ENCODE assay signal across 8 cellular contexts in genomic region chr9:117073539-117074336, GRCh38.
DNase-seq lines count a peak whose midpoint lies in the region; ATAC-seq and TF ChIP-seq lines count a peak whose summit lies in the region.

No MANE protein-coding gene starts in this region.

- no peaks in the 10 kb centered on the region for H3K4me1 Mint-ChIP-seq in naive thymus-derived CD4-positive, alpha-beta T cell
- no peaks in the 10 kb centered on the region for H3K4me1 Mint-ChIP-seq in activated CD4-positive, alpha-beta memory T cell treated with anti-CD3 and anti-CD28 coated beads for 36 hours (ENCODE audit: low read depth)

- no peak overlapping the region for H2AFZ ChIP-seq in PC-3 (ENCODE audit: low read length)

- H3K4me2 ChIP-seq in PC-3 (ENCODE audit: low read length) = no peak overlapping the region

- no peak overlapping the region for H3K27ac Mint-ChIP-seq in naive thymus-derived CD4-positive, alpha-beta T cell
- H3K27ac Mint-ChIP-seq in activated CD4-positive, alpha-beta memory T cell treated with anti-CD3 and anti-CD28 coated beads for 36 hours = no peak overlapping the region

- no peaks in the 10 kb centered on the region for H4K20me1 ChIP-seq in PC-3 (ENCODE audit: low read length)

- peaks cover 0 to 14% (median 0%) of the 10 kb centered on the region in 5 donors for H3K36me3 Mint-ChIP-seq in naive thymus-derived CD4-positive, alpha-beta T cell
- H3K36me3 Mint-ChIP-seq in activated CD4-positive, alpha-beta memory T cell treated with anti-CD3 and anti-CD28 coated beads for 36 hours = no peaks in the 10 kb centered on the region

- POLR2A ChIA-PET in PC-3 (lab: Charles Lee; ENCODE audit: unreplicated experiment) = no interaction called here
- POLR2A ChIA-PET in naive thymus-derived CD4-positive, alpha-beta T cell (lab: Charles Lee) = no interaction called here
- POLR2A ChIA-PET in activated CD4-positive, alpha-beta memory T cell treated with anti-CD3 and anti-CD28 coated beads for 36 hours (lab: Charles Lee) = no interaction called here

- TF ChIP-seq CTCF in PC-3 (conservative IDR thresholded peaks at IDR 0.05; ENCODE audit: low read depth, low read length) = peak; percentile 42

- no TSS peak for BruUV-seq in PC-3 (replicated peaks; lab: Mats Ljungman, UMichigan)

- no peak overlapping the region for H3K9ac ChIP-seq in PC-3 (ENCODE audit: low read length)

- H3K9me2 ChIP-seq in PC-3 (replicated peaks; ENCODE audit: low read length) = no peaks in the 10 kb centered on the region

- no peak overlapping the region for H3K27ac ChIP-seq in PC-3 (ENCODE audit: low read length)
- H3K27ac ChIP-seq in naive thymus-derived CD4-positive, alpha-beta T cell (ENCODE audit: low read depth, low read length) = no peak overlapping the region

- H3K27me3 Mint-ChIP-seq in naive thymus-derived CD4-positive, alpha-beta T cell = peaks cover 0 to 16% (median 7%) of the 10 kb centered on the region in 5 donors
- H3K27me3 Mint-ChIP-seq in activated CD4-positive, alpha-beta memory T cell treated with anti-CD3 and anti-CD28 coated beads for 36 hours = no peaks in the 10 kb centered on the region

- no peaks in the 10 kb centered on the region for H3K4me1 ChIP-seq in PC-3 (ENCODE audit: insufficient read depth, low read length)
- H3K4me1 ChIP-seq in naive thymus-derived CD4-positive, alpha-beta T cell (ENCODE audit: control insufficient read depth in 2 of 2, insufficient read depth in 2 of 2, low read length in 2 of 2) = no peaks in the 10 kb centered on the region

- CTCF ChIA-PET in PC-3 (lab: Charles Lee) = no interaction called here
- CTCF ChIA-PET in naive thymus-derived CD4-positive, alpha-beta T cell (lab: Charles Lee) = no interaction called here
- CTCF ChIA-PET in activated CD4-positive, alpha-beta memory T cell treated with anti-CD3 and anti-CD28 coated beads for 36 hours (lab: Charles Lee) = no interaction called here

- H3K79me2 ChIP-seq in PC-3 (ENCODE audit: low read length) = no peaks in the 10 kb centered on the region

- no peaks in the 10 kb centered on the region for H3K9me3 ChIP-seq in PC-3 (ENCODE audit: low read length)
- peaks cover 0 to 2% (median 0%) of the 10 kb centered on the region in 3 experiments for H3K9me3 ChIP-seq in naive thymus-derived CD4-positive, alpha-beta T cell (ENCODE audit: control insufficient read depth in 2 of 3, low read length in 3 of 3)

- ATAC-seq in GM21390 (IDR thresholded peaks at IDR 0.05; ENCODE audit: unreplicated experiment) = peak; percentile 55
- no peak for ATAC-seq in PC-3
- ATAC-seq in naive thymus-derived CD4-positive, alpha-beta T cell = no peak

- peaks cover 2 to 24% (median 7%) of the 10 kb centered on the region in 11 donors for H3K9me3 Mint-ChIP-seq in naive thymus-derived CD4-positive, alpha-beta T cell
- H3K9me3 Mint-ChIP-seq in activated CD4-positive, alpha-beta memory T cell treated with anti-CD3 and anti-CD28 coated beads for 36 hours = peaks cover 3% of the 10 kb centered on the region

- H3F3A ChIP-seq in PC-3 (ENCODE audit: low read length, unreplicated experiment) = no peaks in the 10 kb centered on the region

- no peak overlapping the region for H3K4me3 ChIP-seq in PC-3 (ENCODE audit: low read length)
- H3K4me3 ChIP-seq in naive thymus-derived CD4-positive, alpha-beta T cell (ENCODE audit: low read length) = no peak overlapping the region

- no peak overlapping the region for H3K4me3 Mint-ChIP-seq in naive thymus-derived CD4-positive, alpha-beta T cell
- no peak overlapping the region for H3K4me3 Mint-ChIP-seq in activated CD4-positive, alpha-beta memory T cell treated with anti-CD3 and anti-CD28 coated beads for 36 hours

- no peaks in the 10 kb centered on the region for H3K36me3 ChIP-seq in PC-3 (ENCODE audit: low read depth, low read length)
- no peaks in the 10 kb centered on the region for H3K36me3 ChIP-seq in naive thymus-derived CD4-positive, alpha-beta T cell (ENCODE audit: control insufficient read depth in 2 of 3, insufficient read depth in 3 of 3, low read length in 3 of 3)

- DNase-seq in COR-L47 (lab: John Stamatoyannopoulos, UW) (peak; percentile 40), PC-3 (peak; percentile 23), glomerular visceral epithelial cell (ENCODE audit: extremely low spot score) (peak; percentile 17), GM19240 (ENCODE audit: insufficient read length, low spot score) (no peak)
- no peak for DNase-seq in naive thymus-derived CD4-positive, alpha-beta T cell
- no peak for DNase-seq in activated CD8-positive, alpha-beta memory T cell treated with anti-CD3 and anti-CD28 coated beads, Interleukin-2, amount 50 U/mL, for 4 hours
- no peak for DNase-seq in activated CD4-positive, alpha-beta memory T cell treated with anti-CD3 and anti-CD28 coated beads for 36 hours

- intact Hi-C loops in PC-3 (cut with micrococcal nuclease) = no loop called here
- intact Hi-C loops in naive thymus-derived CD4-positive, alpha-beta T cell (cut with micrococcal nuclease) = no loop called here
- intact Hi-C loops in activated CD4-positive, alpha-beta memory T cell treated with anti-CD3 and anti-CD28 coated beads for 36 hours (cut with micrococcal nuclease) = no loop called here

- no peaks in the 10 kb centered on the region for H3K27me3 ChIP-seq in PC-3 (ENCODE audit: low read length)
- no peaks in the 10 kb centered on the region for H3K27me3 ChIP-seq in naive thymus-derived CD4-positive, alpha-beta T cell (ENCODE audit: control insufficient read depth in 2 of 2, insufficient read depth in 2 of 2, low read length in 2 of 2)

Comparison
In these comparisons a context has a peak if more than half of its experiments do, and no peak if none do; other contexts are left out.
1. DNase-seq: peak in COR-L47 (single experiment), PC-3 (single experiment) and glomerular visceral epithelial cell (single experiment); none in naive thymus-derived CD4-positive, alpha-beta T cell (0 of 9), activated CD8-positive, alpha-beta memory T cell treated with anti-CD3 and anti-CD28 coated beads, Interleukin-2, amount 50 U/mL, for 4 hours (single experiment), activated CD4-positive, alpha-beta memory T cell treated with anti-CD3 and anti-CD28 coated beads for 36 hours (single experiment) and GM19240 (single experiment).